ENCODE assay signal across 8 cellular contexts in the genomic region with DNA sequence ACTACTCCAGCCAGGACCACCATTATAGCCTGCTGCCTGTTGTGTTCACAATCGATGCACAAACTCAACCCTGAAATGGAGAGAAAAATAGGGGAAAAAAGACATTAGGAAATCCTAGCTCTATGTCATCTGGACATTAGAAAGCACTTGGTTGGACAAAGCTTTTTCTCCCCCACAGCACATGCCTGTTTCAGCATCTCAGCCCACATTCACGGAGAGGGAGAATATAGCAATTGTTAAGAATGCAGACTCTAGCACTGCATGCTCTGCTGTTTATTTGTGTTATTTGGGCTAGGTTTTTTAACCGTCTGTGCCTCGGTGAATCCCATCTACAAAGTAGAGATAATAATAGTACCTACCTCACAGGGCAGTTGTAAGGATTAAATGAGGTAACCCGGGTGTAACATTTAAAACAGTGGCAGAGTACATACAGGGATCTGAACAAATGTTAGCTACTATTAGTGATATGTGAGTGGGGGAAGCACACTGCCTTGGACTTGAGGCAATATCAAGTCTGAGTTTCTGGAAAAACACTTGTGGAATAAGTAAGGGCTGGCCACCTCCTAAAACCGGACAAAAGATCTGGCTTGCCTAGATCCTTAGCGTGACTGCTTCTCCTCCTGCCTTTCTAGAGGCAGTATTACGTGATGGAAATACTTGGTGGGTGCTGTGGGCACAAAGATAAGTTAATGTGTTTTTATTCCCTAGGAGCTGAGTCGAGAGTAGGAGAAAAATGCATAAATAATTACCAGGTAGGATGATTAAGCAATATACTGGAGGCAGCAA. TPM values are rescaled to one million over a fixed set of nuclear protein-coding genes. Genes with fewer than 3 reads are reported as not detected.
DNase-seq lines count a peak whose midpoint lies in the region; ATAC-seq and TF ChIP-seq lines count a peak whose summit lies in the region.

No MANE protein-coding gene starts in this region.

- ATAC-seq in GM21360 (IDR thresholded peaks at IDR 0.05; ENCODE audit: unreplicated experiment): no peak

- H3K36me3 ChIP-seq in OCI-LY3 (replicated peaks; ENCODE audit: low read depth, low read length) (peaks cover 2% of the 10 kb centered on the region), adrenal gland (replicated peaks in 1 of 2) (no peaks in the 10 kb centered on the region)

- H2AFZ ChIP-seq in OCI-LY3 (ENCODE audit: low read depth, low read length): peak overlapping the region; percentile 73; the same call in 1 of the 2 replicates

- no peak for TF ChIP-seq POLR2A in adrenal gland (IDR thresholded peaks at IDR 0.05)

- 19 to 24% (median 20%) methylated on average over 9 of the region's 9 CpGs for WGBS in adrenal gland, 4 donors

- peak overlapping the region; percentile 95 for H3K9ac ChIP-seq in OCI-LY3 (ENCODE audit: low read length)

- TF ChIP-seq CTCF in OCI-LY3 (IDR thresholded peaks at IDR 0.05; ENCODE audit: low read depth, low read length) (no peak), adrenal gland (IDR thresholded peaks at IDR 0.05) (peak in 1 of 6 experiments; percentile 15)

- H3K9me3 ChIP-seq in OCI-LY3 (ENCODE audit: insufficient read depth, low read length) (no peaks in the 10 kb centered on the region), adrenal gland (replicated peaks in 1 of 3) (no peaks in the 10 kb centered on the region)

- H3K4me2 ChIP-seq in OCI-LY3 (ENCODE audit: low read length): peak overlapping the region; percentile 98

- peaks cover 30% of the 10 kb centered on the region for H4K20me1 ChIP-seq in OCI-LY3 (ENCODE audit: insufficient read depth, low read length)

- peaks cover 55% of the 10 kb centered on the region for H3K79me2 ChIP-seq in OCI-LY3 (ENCODE audit: low read length)

- H3K4me1 ChIP-seq in OCI-LY3 (ENCODE audit: low read length) (peaks cover 18% of the 10 kb centered on the region), adrenal gland (replicated peaks in 1 of 2) (peaks cover 18 to 31% of the 10 kb centered on the region in 2 donors)

- intact Hi-C loops in adrenal gland (cut with DNase I) (loop anchor here in 1 of 2 donors (5.0 kb wide), 1 partner anchor 153 kb away; no protein-coding TSS in a partner anchor), posterior cingulate gyrus (cut with DNase I) (loop anchor here (5.0 kb wide), 2 partner anchors 43 to 367 kb away; partner anchors contain the start of gene CLIP4)

- H3K4me3 ChIP-seq in OCI-LY3 (ENCODE audit: low read length) (peak overlapping the region; percentile 97), adrenal gland (peak overlapping the region in 2 of 4 donors; percentile 34 to 87), skeletal muscle cell (ENCODE audit: low read depth, low read length) (peak overlapping the region; percentile 95)

- H3K27me3 ChIP-seq in OCI-LY3 (ENCODE audit: low read depth, low read length) (no peaks in the 10 kb centered on the region), adrenal gland (no peaks in the 10 kb centered on the region)

- peak overlapping the region; percentile 88 for H3K27ac ChIP-seq in OCI-LY3 (ENCODE audit: low read length)
- H3K27ac ChIP-seq in adrenal gland: peak overlapping the region; percentile 89 to 100 (median 98)

- DNase-seq in activated effector memory CD4-positive, alpha-beta T cell treated with anti-CD3 and anti-CD28 coated beads, Interleukin-2, amount 50 U/mL, for 16 hours: peak; percentile 70
- no peak for DNase-seq in activated effector memory CD4-positive, alpha-beta T cell treated with Interleukin-2 at 50 U/mL for 16 hours
- DNase-seq in adrenal gland (peak in 4 of 7 donors; percentile 34 to 61 (median 44)), hippocampal formation (lab: John Stamatoyannopoulos, UW) (peak; percentile 5 to 25), skeletal muscle cell (ENCODE audit: low read depth) (no peak), posterior cingulate gyrus (no peak)

RNA-seq across cellular contexts. Expression of gene PPP1CB, which starts 1.1 kb away (rescaled TPM):
- total RNA-seq in adrenal gland: 100 to 1,000 TPM in 7 of 8 donors, 10 to 100 TPM in 1; 89.4 to 272 (median 225) TPM
- 100 to 1,000 TPM in 1 of 3 donors, 10 to 100 TPM in 2; 46.7 to 174 (median 56.1) TPM for polyA plus RNA-seq in adrenal gland

Comparison
In these comparisons a context has a peak if more than half of its experiments do, and no peak if none do; other contexts are left out.
1. DNase-seq: peak in activated effector memory CD4-positive, alpha-beta T cell treated with anti-CD3 and anti-CD28 coated beads, Interleukin-2, amount 50 U/mL, for 16 hours (single experiment), adrenal gland (4 of 7) and hippocampal formation (2 of 2); none in activated effector memory CD4-positive, alpha-beta T cell treated with Interleukin-2 at 50 U/mL for 16 hours (single experiment), skeletal muscle cell (single experiment) and posterior cingulate gyrus (0 of 10).